In the genomic region with DNA sequence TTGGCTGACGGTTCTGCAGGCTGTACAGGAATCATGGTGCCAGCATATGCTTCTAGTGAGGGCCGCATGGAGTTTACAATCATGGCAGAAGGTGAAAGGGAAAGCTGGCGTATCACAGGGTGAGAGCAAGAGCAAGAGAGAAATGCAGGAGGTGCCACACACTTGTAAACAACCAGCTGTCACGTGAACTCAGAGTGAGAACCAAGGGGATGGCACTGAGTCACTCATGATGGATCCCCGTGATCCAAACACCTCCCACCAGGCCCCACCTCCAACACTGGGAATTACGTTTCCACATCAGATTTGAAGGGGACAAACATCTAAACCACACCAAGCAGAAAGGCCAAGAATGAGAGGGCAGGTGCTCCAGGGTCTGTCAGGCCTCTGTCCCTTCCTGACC, we compare ENCODE assay signal across 2 cellular contexts.
TF ChIP-seq lines count a peak whose summit lies in the region.

No MANE protein-coding gene starts in this region.

TF ChIP-seq in IMR-90, 13 proteins besides CTCF, POLR2A, EP300 and RAD21 (continued from another document):
- TF ChIP-seq MAZ (IDR thresholded peaks at IDR 0.05; ENCODE audit: borderline replicate concordance, low read depth, low read length) (no peak), NFE2L2 (IDR thresholded peaks at IDR 0.05; ENCODE audit: low read depth, low read length) (no peak), FOS (IDR thresholded peaks at IDR 0.05; ENCODE audit: low read depth, low read length) (no peak), MAFK (IDR thresholded peaks at IDR 0.05; ENCODE audit: low read depth, low read length) (no peak), CHD1 (IDR thresholded peaks at IDR 0.05; ENCODE audit: low read depth, low read length) (no peak), RCOR1 (IDR thresholded peaks at IDR 0.05; ENCODE audit: insufficient replicate concordance, low read length) (no peak), CEBPB (IDR thresholded peaks at IDR 0.05; ENCODE audit: low read depth, low read length) (no peak), BHLHE40 (IDR thresholded peaks at IDR 0.05; ENCODE audit: low read depth, low read length) (no peak), SMC3 (IDR thresholded peaks at IDR 0.05; ENCODE audit: low read depth, low read length) (no peak)
- TF ChIP-seq, protein P1, sequence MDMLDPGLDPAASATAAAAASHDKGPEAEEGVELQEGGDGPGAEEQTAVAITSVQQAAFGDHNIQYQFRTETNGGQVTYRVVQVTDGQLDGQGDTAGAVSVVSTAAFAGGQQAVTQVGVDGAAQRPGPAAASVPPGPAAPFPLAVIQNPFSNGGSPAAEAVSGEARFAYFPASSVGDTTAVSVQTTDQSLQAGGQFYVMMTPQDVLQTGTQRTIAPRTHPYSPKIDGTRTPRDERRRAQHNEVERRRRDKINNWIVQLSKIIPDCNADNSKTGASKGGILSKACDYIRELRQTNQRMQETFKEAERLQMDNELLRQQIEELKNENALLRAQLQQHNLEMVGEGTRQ (IDR thresholded peaks at IDR 0.05; ENCODE audit: low read depth, low read length) = no peak
- TF ChIP-seq, protein P2, sequence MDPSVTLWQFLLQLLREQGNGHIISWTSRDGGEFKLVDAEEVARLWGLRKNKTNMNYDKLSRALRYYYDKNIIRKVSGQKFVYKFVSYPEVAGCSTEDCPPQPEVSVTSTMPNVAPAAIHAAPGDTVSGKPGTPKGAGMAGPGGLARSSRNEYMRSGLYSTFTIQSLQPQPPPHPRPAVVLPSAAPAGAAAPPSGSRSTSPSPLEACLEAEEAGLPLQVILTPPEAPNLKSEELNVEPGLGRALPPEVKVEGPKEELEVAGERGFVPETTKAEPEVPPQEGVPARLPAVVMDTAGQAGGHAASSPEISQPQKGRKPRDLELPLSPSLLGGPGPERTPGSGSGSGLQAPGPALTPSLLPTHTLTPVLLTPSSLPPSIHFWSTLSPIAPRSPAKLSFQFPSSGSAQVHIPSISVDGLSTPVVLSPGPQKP (IDR thresholded peaks at IDR 0.05; ENCODE audit: borderline replicate concordance, low read depth, low read length) = no peak

TF ChIP-seq in endothelial cell of umbilical vein, 7 proteins besides CTCF, POLR2A, EP300 and RAD21 (continued from another document):
- TF ChIP-seq JUN (IDR thresholded peaks at IDR 0.05; ENCODE audit: borderline replicate concordance, insufficient read depth, insufficient read length, low read depth) (no peak), FOS (IDR thresholded peaks at IDR 0.05; ENCODE audit: borderline replicate concordance, insufficient read depth, low read length) (no peak), EZH2 (IDR thresholded peaks at IDR 0.05; ENCODE audit: borderline replicate concordance, low read depth, low read length, severe bottlenecking) (no peak), GATA2 (IDR thresholded peaks at IDR 0.05; ENCODE audit: insufficient read depth, insufficient read length, low read depth, low read length) (no peak), POLR2AphosphoS5 (IDR thresholded peaks at IDR 0.05; ENCODE audit: insufficient read depth, low read depth, low read length) (no peak)
- TF ChIP-seq, protein P3, sequence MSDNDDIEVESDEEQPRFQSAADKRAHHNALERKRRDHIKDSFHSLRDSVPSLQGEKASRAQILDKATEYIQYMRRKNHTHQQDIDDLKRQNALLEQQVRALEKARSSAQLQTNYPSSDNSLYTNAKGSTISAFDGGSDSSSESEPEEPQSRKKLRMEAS (IDR thresholded peaks at IDR 0.05; ENCODE audit: insufficient read depth, insufficient read length) = no peak
